Comparison of ENCODE assay signal across 23 cellular contexts in the genomic region with DNA sequence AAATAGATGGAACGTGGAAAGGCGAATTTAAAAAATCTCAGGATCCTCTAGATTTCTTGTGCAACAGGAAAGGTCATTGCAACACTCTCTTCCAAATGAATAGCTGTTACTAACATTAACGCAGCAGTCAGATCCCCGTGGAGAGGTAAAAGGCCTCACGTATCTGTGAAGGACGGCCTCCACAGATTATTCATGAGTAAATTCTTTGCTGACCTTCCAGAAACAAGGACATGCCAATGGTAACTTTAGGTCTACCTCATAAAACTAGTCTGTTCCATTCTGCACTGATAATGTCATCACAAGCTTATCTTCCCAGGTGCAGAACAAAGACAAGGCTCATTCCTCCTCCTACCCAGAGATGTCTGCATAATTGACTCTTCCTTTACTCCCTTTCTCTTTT. TPM values are rescaled to one million over a fixed set of nuclear protein-coding genes. Genes with fewer than 3 reads are reported as not detected.
DNase-seq lines count a peak whose midpoint lies in the region; ATAC-seq and TF ChIP-seq lines count a peak whose summit lies in the region.
"Had no signal": no experiment of that assay in that cellular context is flagged by ENCODE, and none has a peak within 500 bp of the region (broad histone marks: within the 10 kb centered on the region; RNA-seq: fewer than 3 reads in every experiment).

No MANE protein-coding gene starts in this region.

- H2BK5ac ChIP-seq in trophoblast cell (ENCODE audit: low read depth, low read length, poor library complexity): no peak overlapping the region

- no peak overlapping the region for H3K23ac ChIP-seq in trophoblast cell (ENCODE audit: low read length)

- H4K8ac ChIP-seq in trophoblast cell (ENCODE audit: low read depth, low read length): no peak overlapping the region

- no peak overlapping the region for H3K18ac ChIP-seq in trophoblast cell (ENCODE audit: low read length)

- H3K9ac ChIP-seq in HUES6 (ENCODE audit: low read length) (peak overlapping the region; percentile 42), trophoblast cell (ENCODE audit: low read length) (no peak overlapping the region)
- H3K9ac ChIP-seq: GM23248 had no signal

- H4K12ac ChIP-seq in trophoblast cell (ENCODE audit: low read depth, low read length): no peak overlapping the region

- no peak overlapping the region for H3K14ac ChIP-seq in trophoblast cell (ENCODE audit: low read length)

- H3K4me3 ChIP-seq in HUES6 (ENCODE audit: low read depth, low read length): no peak overlapping the region
- no peak overlapping the region for H3K4me3 ChIP-seq in fibroblast of villous mesenchyme (ENCODE audit: low read depth, low read length)
- no peak overlapping the region for H3K4me3 ChIP-seq in trophoblast cell (ENCODE audit: low read depth, low read length)
- H3K4me3 ChIP-seq: body of pancreas, GM23248, PC-9, prostate gland, sigmoid colon, upper lobe of right lung had no signal

- peak overlapping the region; percentile 77 for H3K27ac ChIP-seq in HUES6 (ENCODE audit: low read depth, low read length)
- H3K27ac ChIP-seq in trophoblast cell (ENCODE audit: low read depth, low read length): no peak overlapping the region
- H3K27ac ChIP-seq: body of pancreas, GM23248, PC-9, prostate gland, sigmoid colon, upper lobe of right lung, VCaP had no signal

- H3K4me2 ChIP-seq in trophoblast cell (ENCODE audit: low read length): no peak overlapping the region
- H3K4me2 ChIP-seq: PC-9 had no signal

- no CpG with 5 or more reads among the region's 6 CpGs for WGBS in trophoblast cell (ENCODE audit: extremely low coverage, insufficient coverage, insufficient read length)

- no peak overlapping the region for H2AK5ac ChIP-seq in trophoblast cell (ENCODE audit: low read length)

- H3K9me3 ChIP-seq in HUES6 (ENCODE audit: control insufficient read depth, insufficient read depth, low read depth, low read length) (no peaks in the 10 kb centered on the region), trophoblast cell (ENCODE audit: insufficient read depth, low read depth, low read length) (no peaks in the 10 kb centered on the region)
- H3K9me3 ChIP-seq: body of pancreas, prostate gland, sigmoid colon, upper lobe of right lung had no signal

- H3K79me1 ChIP-seq in trophoblast cell (ENCODE audit: low read length): no peaks in the 10 kb centered on the region

- H4K91ac ChIP-seq in trophoblast cell (ENCODE audit: low read depth, low read length): no peak overlapping the region

- TF ChIP-seq CTCF in fibroblast of villous mesenchyme (IDR thresholded peaks at IDR 0.05; ENCODE audit: insufficient read depth, low read depth, low read length): no peak

- no peak overlapping the region for H2BK12ac ChIP-seq in trophoblast cell (ENCODE audit: low read length)

- peaks cover 7% of the 10 kb centered on the region; the same call in 1 of the 2 replicates for H3K27me3 ChIP-seq in HUES6 (ENCODE audit: control insufficient read depth, insufficient read depth, low read length)
- no peaks in the 10 kb centered on the region for H3K27me3 ChIP-seq in trophoblast cell (ENCODE audit: insufficient read depth, low read length)
- H3K27me3 ChIP-seq: body of pancreas, sigmoid colon, upper lobe of right lung had no signal

- DNase-seq in NCI-H526 treated with DMSO at 0.1 percent for 48 hours (lab: John Stamatoyannopoulos, UW) (peak; percentile 88), fibroblast of villous mesenchyme (ENCODE audit: low read depth) (peak; percentile 31), trophoblast cell (peak; percentile 79 to 95), GF-D8 (lab: John Stamatoyannopoulos, UW) (no peak)
- DNase-seq: activated CD4-positive, alpha-beta T cell treated with anti-CD3 and anti-CD28 coated beads, Interleukin-2, amount 50 U/mL, for 1 hour; activated T-cell treated with anti-CD3 and anti-CD28 coated beads, Interleukin-2, amount 50 U/mL, for 4 hours; body of pancreas; GM23248; head of caudate nucleus; NCI-H1436; NCI-H510A; PC-9; Right ventricle myocardium superior; sigmoid colon; stimulated activated CD4-positive, alpha-beta T cell treated with anti-CD3 and anti-CD28 coated beads, Interleukin-15, amount 100 ng/mL, for 24 hours; stimulated activated naive B cell treated with anti-CD40 and anti-IgM and Interleukin-4, amounts not matched to agents 10 μg/mL and 1 μg/mL and 100 μg/mL, for 72 hours; upper lobe of right lung had no signal

- H2BK120ac ChIP-seq in trophoblast cell (ENCODE audit: insufficient read depth, low read length, poor library complexity): no peak overlapping the region

- H3K36me3 ChIP-seq in HUES6 (ENCODE audit: control insufficient read depth, insufficient read depth, low read length) (no peaks in the 10 kb centered on the region), trophoblast cell (ENCODE audit: control insufficient read depth in 1 of 2, insufficient read depth in 2 of 2, low read length in 2 of 2) (no peaks in the 10 kb centered on the region)
- H3K36me3 ChIP-seq: prostate gland, sigmoid colon, upper lobe of right lung had no signal

- ATAC-seq in GM21825 (IDR thresholded peaks at IDR 0.05; ENCODE audit: unreplicated experiment): no peak
- ATAC-seq in GM18520 (IDR thresholded peaks at IDR 0.05; ENCODE audit: unreplicated experiment): no peak
- ATAC-seq: activated T-cell treated with anti-CD3 and anti-CD28 coated beads, Interleukin-2, amount 50 U/mL, for 4 hours; body of pancreas; stimulated activated naive B cell treated with anti-CD40 and anti-IgM and Interleukin-4, amounts not matched to agents 10 μg/mL and 1 μg/mL and 100 μg/mL, for 72 hours; upper lobe of right lung had no signal

- H2AFZ ChIP-seq in trophoblast cell (ENCODE audit: insufficient read depth, low read length, poor library complexity): no peak overlapping the region
- H2AFZ ChIP-seq: GM23248, PC-9 had no signal

- H3K79me2 ChIP-seq in trophoblast cell (ENCODE audit: control insufficient read depth, insufficient read depth, low read length, poor library complexity): no peaks in the 10 kb centered on the region

- no peak overlapping the region for H3K4ac ChIP-seq in trophoblast cell (ENCODE audit: low read depth, low read length)

- peaks cover 25% of the 10 kb centered on the region for H3K4me1 ChIP-seq in HUES6 (ENCODE audit: control insufficient read depth, insufficient read depth, low read length)
- H3K4me1 ChIP-seq in trophoblast cell (ENCODE audit: control insufficient read depth in 1 of 2, insufficient read depth in 2 of 2, low read length in 2 of 2): no peaks in the 10 kb centered on the region
- H3K4me1 ChIP-seq: body of pancreas, prostate gland, sigmoid colon, upper lobe of right lung had no signal

RNA-seq across cellular contexts. Expression of gene REPS2, which starts 16.1 kb away (rescaled TPM):
- total RNA-seq in fibroblast of villous mesenchyme: 0.32 and 0.43 TPM in 2 replicates
- polyA plus RNA-seq in trophoblast cell (2013): 1.4 and 1.7 TPM in 2 replicates
- total RNA-seq: T-helper 2 cell treated with Interferon-gamma antibody and Interleukin-4, amounts not matched to agents 100 ng/mL and 5 ng/mL, for 36 hours had no signal
